ENCODE assay signal across 12 cellular contexts in genomic region chr16:55622930-55623561, GRCh38. TPM values are rescaled to one million over a fixed set of nuclear protein-coding genes. Genes with fewer than 3 reads are reported as not detected.
A peak's percentile ranks its signal among the peaks of the same experiment; 100 is the strongest.
DNase-seq lines count a peak whose midpoint lies in the region; ATAC-seq, FAIRE-seq and TF ChIP-seq lines count a peak whose summit lies in the region.
"Had no signal": no experiment of that assay in that cellular context is flagged by ENCODE, and none has a peak within 500 bp of the region (broad histone marks: within the 10 kb centered on the region; RNA-seq: fewer than 3 reads in every experiment).

No MANE protein-coding gene starts in this region.

- no peaks in the 10 kb centered on the region for H3K36me3 ChIP-seq in Caco-2 (ENCODE audit: control insufficient read depth, insufficient read depth, low read length)
- H3K36me3 ChIP-seq: thyroid gland had no signal

- H3K9me3 Mint-ChIP-seq in Caco-2 (ENCODE audit: unreplicated experiment), result peaks cover 9% of the 10 kb centered on the region
- H3K9me3 Mint-ChIP-seq: activated naive CD8-positive, alpha-beta T cell treated with anti-CD3 and anti-CD28 coated beads, Interleukin-2, amount 10 ng/mL, durations not matched to agents 7 days and 5 days had no signal

- peak; percentile 91 for ATAC-seq in left lobe of liver

- no peak overlapping the region for H3K27ac Mint-ChIP-seq in Caco-2 (ENCODE audit: unreplicated experiment)
- H3K27ac Mint-ChIP-seq: activated naive CD8-positive, alpha-beta T cell treated with anti-CD3 and anti-CD28 coated beads, Interleukin-2, amount 10 ng/mL, durations not matched to agents 7 days and 5 days had no signal

- H3K9me3 ChIP-seq in Caco-2, result no peaks in the 10 kb centered on the region
- H3K9me3 ChIP-seq: thyroid gland had no signal

- peaks cover 9% of the 10 kb centered on the region for H3K4me1 Mint-ChIP-seq in Caco-2 (ENCODE audit: low read depth, unreplicated experiment)
- H3K4me1 Mint-ChIP-seq: activated naive CD8-positive, alpha-beta T cell treated with anti-CD3 and anti-CD28 coated beads, Interleukin-2, amount 10 ng/mL, durations not matched to agents 7 days and 5 days had no signal

- H3K4me1 ChIP-seq in Caco-2, result no peaks in the 10 kb centered on the region
- H3K4me1 ChIP-seq: thyroid gland had no signal

- DNase-seq in Caco-2, result peak; percentile 67 to 69
- DNase-seq in HT1080 (ENCODE audit: low read depth), result peak; percentile 30
- DNase-seq in astrocyte of the spinal cord (ENCODE audit: low read depth, low spot score), result peak; percentile 5
- peak; percentile 53 for DNase-seq in left lobe of liver (ENCODE audit: low spot score)
- no peak for DNase-seq in activated naive CD4-positive, alpha-beta T cell (lab: John Stamatoyannopoulos, UW)
- DNase-seq in G401 (ENCODE audit: low spot score), result no peak
- no peak for DNase-seq in NCI-H146 treated with DMSO at 0.1 percent for 48 hours (lab: John Stamatoyannopoulos, UW; ENCODE audit: unreplicated experiment)
- DNase-seq in RCC 7860 (ENCODE audit: low spot score), result no peak
- DNase-seq: activated naive CD8-positive, alpha-beta T cell treated with anti-CD3 and anti-CD28 coated beads, Interleukin-2, amount 10 ng/mL, durations not matched to agents 7 days and 5 days; NCI-H2081 treated with DMSO at 0.1 percent for 48 hours had no signal

- no peak overlapping the region for H3K4me3 Mint-ChIP-seq in Caco-2 (ENCODE audit: unreplicated experiment)
- H3K4me3 Mint-ChIP-seq: activated naive CD8-positive, alpha-beta T cell treated with anti-CD3 and anti-CD28 coated beads, Interleukin-2, amount 10 ng/mL, durations not matched to agents 7 days and 5 days had no signal

- POLR2A ChIA-PET in Caco-2 (lab: Charles Lee), result no interaction called here

- in situ Hi-C loops in astrocyte of the spinal cord (cut with HindIII; ENCODE audit: low sequenced_read_pairs), result no loop called here
- in situ Hi-C loops in G401 (cut with HindIII; ENCODE audit: low sequenced_read_pairs), result no loop called here

- intact Hi-C loops in Caco-2 (cut with micrococcal nuclease; ENCODE audit: unreplicated experiment), result loop anchor here (1.0 to 2.0 kb wide), 2 partner anchors 20 to 78 kb away; no protein-coding TSS in a partner anchor

- no peaks in the 10 kb centered on the region for H3K36me3 Mint-ChIP-seq in Caco-2 (ENCODE audit: insufficient read depth, unreplicated experiment)
- H3K36me3 Mint-ChIP-seq: activated naive CD8-positive, alpha-beta T cell treated with anti-CD3 and anti-CD28 coated beads, Interleukin-2, amount 10 ng/mL, durations not matched to agents 7 days and 5 days had no signal

- no peaks in the 10 kb centered on the region for H3K27me3 ChIP-seq in Caco-2 (replicated peaks; ENCODE audit: control insufficient read depth, insufficient read depth, low read length)
- H3K27me3 ChIP-seq: thyroid gland had no signal

- BruUV-seq in Caco-2 (replicated peaks; lab: Mats Ljungman, UMichigan), result no TSS peak

- TF ChIP-seq CTCF in Caco-2 (IDR thresholded peaks at IDR 0.05; ENCODE audit: insufficient read depth in 1 of 2, low read depth in 1 of 2, low read length in 1 of 2, severe bottlenecking in 1 of 2, unreplicated experiment in 1 of 2) (peak; percentile 60 to 65), astrocyte of the spinal cord (IDR thresholded peaks at IDR 0.05; ENCODE audit: low read depth, low read length) (peak; percentile 15)

- FAIRE-seq in RCC 7860 (lab: Jason Lieb, UNC), result no peak

- CTCF ChIA-PET in Caco-2 (lab: Charles Lee), result interaction anchor here (0.5 to 1.5 kb wide), 5 partner anchors 14 to 158 kb away, joined by 3 to 6 read pairs (median 3); no protein-coding TSS in a partner anchor

- H3K27me3 Mint-ChIP-seq in Caco-2 (ENCODE audit: insufficient read depth, unreplicated experiment), result peaks cover 5% of the 10 kb centered on the region

- H3K4me3 ChIP-seq in Caco-2 (ENCODE audit: low read depth, low read length) (no peak overlapping the region), astrocyte of the spinal cord (ENCODE audit: low read depth, low read length) (no peak overlapping the region)
- H3K4me3 ChIP-seq: thyroid gland had no signal

RNA-seq across cellular contexts. Expression of gene SLC6A2, which starts 32.7 kb away (rescaled TPM):
- total RNA-seq in Caco-2 (2022), result not detected in 2 replicates
- not detected in 2 replicates for total RNA-seq in HT1080 (2014; rRNA removed; shearing (Covaris generic))
- polyA plus RNA-seq in HT1080 (2015; cell fraction: cytosol; rRNA removed), result not detected in 2 replicates
- polyA plus RNA-seq in HT1080 (2015; cell fraction: nucleus; rRNA removed), result not detected in 2 replicates
- total RNA-seq in left lobe of liver, result not detected
- not detected in 2 replicates for total RNA-seq in G401 (2014; rRNA removed; shearing (Covaris generic))
- total RNA-seq: activated naive CD8-positive, alpha-beta T cell treated with anti-CD3 and anti-CD28 coated beads, Interleukin-2, amount 10 ng/mL, durations not matched to agents 7 days and 5 days; myocyte; thyroid gland had no signal

RNA-seq across cellular contexts. Expression of gene CAPNS2, which starts 56.6 kb away (rescaled TPM):
- not detected in 2 replicates for total RNA-seq in Caco-2 (2022)
- total RNA-seq in HT1080 (2014; rRNA removed; shearing (Covaris generic)), result 0.08 TPM in 1 of 2 replicates, not detected in the other
- polyA plus RNA-seq in HT1080 (2015; cell fraction: cytosol; rRNA removed), result 0.11 TPM in 1 of 2 replicates, not detected in the other
- polyA plus RNA-seq in HT1080 (2015; cell fraction: nucleus; rRNA removed), result 0.76 TPM in 1 of 2 replicates, not detected in the other
- not detected for total RNA-seq in left lobe of liver
- total RNA-seq in G401 (2014; rRNA removed; shearing (Covaris generic)), result not detected in 2 replicates
- total RNA-seq: activated naive CD8-positive, alpha-beta T cell treated with anti-CD3 and anti-CD28 coated beads, Interleukin-2, amount 10 ng/mL, durations not matched to agents 7 days and 5 days; myocyte had no signal

Comparison
In these comparisons a context has a peak if more than half of its experiments do, and no peak if none do; other contexts are left out.
1. DNase-seq: peak in Caco-2 (2 of 2), HT1080 (single experiment), astrocyte of the spinal cord (single experiment) and left lobe of liver (single experiment); none in activated naive CD4-positive, alpha-beta T cell (0 of 4), G401 (single experiment), NCI-H146 treated with DMSO at 0.1 percent for 48 hours (single experiment) and RCC 7860 (single experiment).